12 cellular contexts compared by ENCODE assay signal in genomic region chr14:40122978-40123648, GRCh38.
DNase-seq lines count a peak whose midpoint lies in the region; ATAC-seq and TF ChIP-seq lines count a peak whose summit lies in the region.
"Had no signal": no experiment of that assay in that cellular context is flagged by ENCODE, and none has a peak within 500 bp of the region (broad histone marks: within the 10 kb centered on the region; RNA-seq: fewer than 3 reads in every experiment).

No MANE protein-coding gene starts in this region.

- H3K27ac ChIP-seq in SU-DHL-6 (ENCODE audit: low read depth, low read length) (peak overlapping the region; percentile 98), RWPE1 (no peak overlapping the region)

- no peaks in the 10 kb centered on the region for H3K9me2 ChIP-seq in SU-DHL-6 (replicated peaks; ENCODE audit: insufficient read depth, low read length)

- H3K27me3 ChIP-seq in SU-DHL-6 (ENCODE audit: low read length), result no peaks in the 10 kb centered on the region

- peaks cover 20% of the 10 kb centered on the region for H3K4me1 Mint-ChIP-seq in mesothelial cell of epicardium

- no peaks in the 10 kb centered on the region for H3K79me2 ChIP-seq in SU-DHL-6 (ENCODE audit: insufficient read depth, low read length)

- peaks cover 13% of the 10 kb centered on the region for H3K9me3 Mint-ChIP-seq in mesothelial cell of epicardium

- H3K36me3 Mint-ChIP-seq in mesothelial cell of epicardium, result no peaks in the 10 kb centered on the region

- peak overlapping the region; percentile 67 for H2AFZ ChIP-seq in SU-DHL-6 (ENCODE audit: low read depth, low read length, severe bottlenecking)

- peak; percentile 78 for ATAC-seq in GM18907 (IDR thresholded peaks at IDR 0.05; ENCODE audit: unreplicated experiment)
- ATAC-seq in HG03097 (IDR thresholded peaks at IDR 0.05; ENCODE audit: low FRiP score, unreplicated experiment), result peak; percentile 83
- ATAC-seq in HG02840 (IDR thresholded peaks at IDR 0.05; ENCODE audit: low FRiP score, unreplicated experiment), result no peak
- ATAC-seq: Right ventricle myocardium inferior had no signal

- peak overlapping the region; percentile 70 for H3K4me2 ChIP-seq in SU-DHL-6 (ENCODE audit: low read depth, low read length, poor library complexity, severe bottlenecking)

- peak overlapping the region; percentile 47 for H3K27ac Mint-ChIP-seq in mesothelial cell of epicardium
- H3K27ac Mint-ChIP-seq: CD4-positive, alpha-beta T cell had no signal

- H3K4me3 Mint-ChIP-seq in mesothelial cell of epicardium, result no peak overlapping the region
- H3K4me3 Mint-ChIP-seq: CD4-positive, alpha-beta T cell had no signal

- peak overlapping the region; percentile 58 for H3K9ac ChIP-seq in SU-DHL-6 (ENCODE audit: low read length)

- CTCF ChIA-PET in RWPE1 (lab: Yijun Ruan, JAX), result interaction anchor here (0.8 kb wide), 1 partner anchor 18 kb away, joined by 3 read pairs; no protein-coding TSS in a partner anchor

- DNase-seq in mesothelial cell of epicardium (ENCODE audit: low spot score in 2 of 2, unreplicated experiment in 2 of 2) (no peak), ecto neural progenitor cell (ENCODE audit: low spot score) (no peak), AG20443 (ENCODE audit: low spot score) (no peak), RWPE1 (ENCODE audit: low spot score) (no peak)
- DNase-seq: CD4-positive, alpha-beta T cell; NCI-H1105; stimulated activated naive CD4-positive, alpha-beta T cell had no signal

- H3K27me3 Mint-ChIP-seq in mesothelial cell of epicardium (ENCODE audit: low read depth), result no peaks in the 10 kb centered on the region
- H3K27me3 Mint-ChIP-seq: CD4-positive, alpha-beta T cell had no signal

- no peak for TF ChIP-seq CTCF in SU-DHL-6 (IDR thresholded peaks at IDR 0.05; ENCODE audit: insufficient read depth, low read length, poor library complexity, severe bottlenecking)
- no peak for TF ChIP-seq CTCF in mesothelial cell of epicardium (IDR thresholded peaks at IDR 0.05; ENCODE audit: unreplicated experiment)
- no peak for TF ChIP-seq CTCF in RWPE1 (conservative IDR thresholded peaks at IDR 0.05; ENCODE audit: low read depth)

- H4K20me1 ChIP-seq in SU-DHL-6 (ENCODE audit: low read depth, low read length), result no peaks in the 10 kb centered on the region

- POLR2A ChIA-PET in RWPE1 (lab: Yijun Ruan, JAX; ENCODE audit: low non-redundant PET), result no interaction called here

- 0 out of 2 replicates have a peak, but pooled peaks cover 4% of the 10 kb centered on the region for H3K9me3 ChIP-seq in SU-DHL-6 (ENCODE audit: insufficient read depth, low read length)

- H3K36me3 ChIP-seq in SU-DHL-6 (ENCODE audit: low read length), result no peaks in the 10 kb centered on the region

- H3F3A ChIP-seq in SU-DHL-6 (ENCODE audit: insufficient read depth), result peaks cover 28% of the 10 kb centered on the region

- peak overlapping the region; percentile 29 for H3K4me3 ChIP-seq in SU-DHL-6 (ENCODE audit: insufficient read depth, low read length, poor library complexity, severe bottlenecking)
